ENCODE assay signal across 15 cellular contexts in genomic region chr3:53768478-53769459, GRCh38.
"Had no signal": no experiment of that assay in that cellular context is flagged by ENCODE, and none has a peak within 500 bp of the region (broad histone marks: within the 10 kb centered on the region; RNA-seq: fewer than 3 reads in every experiment).

No MANE protein-coding gene starts in this region.

- H3K36me3 ChIP-seq: left ventricle myocardium inferior, sigmoid colon, thoracic aorta, upper lobe of right lung had no signal

- H3K4me3 Mint-ChIP-seq: activated CD4-positive, alpha-beta memory T cell treated with anti-CD3 and anti-CD28 coated beads, Interleukin-2, amount 10 ng/mL, durations not matched to agents 7 days and 5 days; activated T-cell treated with anti-CD3 and anti-CD28 coated beads, Interleukin-2, amount 50 U/mL, for 4 hours; brain; nephron had no signal

- H3K27ac Mint-ChIP-seq: activated CD4-positive, alpha-beta memory T cell treated with anti-CD3 and anti-CD28 coated beads, Interleukin-2, amount 10 ng/mL, durations not matched to agents 7 days and 5 days; activated naive CD4-positive, alpha-beta T cell treated with anti-CD3 and anti-CD28 coated beads, Interleukin-2, amount 50 U/mL, for 72 hours; nephron had no signal

- ATAC-seq: activated naive CD4-positive, alpha-beta T cell treated with anti-CD3 and anti-CD28 coated beads, Interleukin-2, amount 50 U/mL, for 72 hours; activated T-cell treated with anti-CD3 and anti-CD28 coated beads, Interleukin-2, amount 50 U/mL, for 4 hours; upper lobe of right lung had no signal

- H3K36me3 Mint-ChIP-seq: activated naive CD4-positive, alpha-beta T cell treated with anti-CD3 and anti-CD28 coated beads, Interleukin-2, amount 50 U/mL, for 72 hours; brain had no signal

- H3K27ac ChIP-seq: coronary artery, left ventricle myocardium inferior, sigmoid colon, spleen, thoracic aorta, upper lobe of right lung had no signal

- H3K4me3 ChIP-seq: coronary artery, left ventricle myocardium inferior, sigmoid colon, spleen, thoracic aorta, upper lobe of right lung had no signal

- FAIRE-seq: endothelial cell of umbilical vein had no signal

- H3K9me3 ChIP-seq: left ventricle myocardium inferior, sigmoid colon, spleen, thoracic aorta, upper lobe of right lung had no signal

- DNase-seq: activated CD4-positive, alpha-beta memory T cell treated with anti-CD3 and anti-CD28 coated beads, Interleukin-2, amount 10 ng/mL, durations not matched to agents 7 days and 5 days; activated effector memory CD4-positive, alpha-beta T cell treated with Interleukin-2 at 50 U/mL for 16 hours; activated T-cell treated with anti-CD3 and anti-CD28 coated beads, Interleukin-2, amount 50 U/mL, for 4 hours; central memory CD4-positive, alpha-beta T cell; hippocampal formation; left ventricle myocardium inferior; sigmoid colon; spleen; upper lobe of right lung had no signal

- H3K9me3 Mint-ChIP-seq: activated CD4-positive, alpha-beta memory T cell treated with anti-CD3 and anti-CD28 coated beads, Interleukin-2, amount 10 ng/mL, durations not matched to agents 7 days and 5 days; activated naive CD4-positive, alpha-beta T cell treated with anti-CD3 and anti-CD28 coated beads, Interleukin-2, amount 50 U/mL, for 72 hours; activated T-cell treated with anti-CD3 and anti-CD28 coated beads, Interleukin-2, amount 50 U/mL, for 4 hours; brain; nephron had no signal

- H3K27me3 ChIP-seq: sigmoid colon, upper lobe of right lung had no signal
